ENCODE assay signal across 19 cellular contexts in the genomic region with DNA sequence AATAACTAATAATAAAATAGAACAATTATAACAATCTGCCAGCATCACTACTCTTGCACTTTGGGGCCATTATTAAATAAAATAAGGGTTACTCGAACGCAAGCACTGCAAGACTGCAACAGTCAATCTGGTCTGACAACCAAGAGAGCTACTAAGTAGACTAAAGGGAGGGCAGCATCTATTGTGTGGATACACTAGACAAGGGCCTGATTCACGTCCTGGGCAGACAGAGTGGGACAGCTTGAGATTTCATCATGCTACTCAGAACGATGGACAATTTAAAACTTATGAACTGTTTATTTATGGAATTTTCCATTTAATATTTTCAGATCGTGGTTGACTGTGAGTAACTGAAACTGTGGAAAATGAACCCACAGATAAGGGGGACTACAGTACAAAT. TPM values are rescaled to one million over a fixed set of nuclear protein-coding genes. Genes with fewer than 3 reads are reported as not detected.
A peak's percentile ranks its signal among the peaks of the same experiment; 100 is the strongest.
DNase-seq lines count a peak whose midpoint lies in the region; ATAC-seq and TF ChIP-seq lines count a peak whose summit lies in the region.
"Had no signal": no experiment of that assay in that cellular context is flagged by ENCODE, and none has a peak within 500 bp of the region (broad histone marks: within the 10 kb centered on the region; RNA-seq: fewer than 3 reads in every experiment).

No MANE protein-coding gene starts in this region.

- intact Hi-C loops in heart right ventricle (cut with DNase I) (no loop called here), sciatic nerve (cut with DNase I) (no loop called here)

- in situ Hi-C loops in SK-MEL-5 (cut with HindIII; ENCODE audit: low pct_unique_long_range_greater_than_20kb, low sequenced_read_pairs): no loop called here

- peaks cover 38% of the 10 kb centered on the region for H3K4me1 Mint-ChIP-seq in chondrocyte (ENCODE audit: low read depth)
- peaks cover 7% of the 10 kb centered on the region for H3K4me1 Mint-ChIP-seq in stimulated activated effector memory CD8-positive, alpha-beta T cell treated with anti-CD3 and anti-CD28 coated beads, Interleukin-12 subunit alpha, Interleukin-12 subunit beta, amount 100 ng/mL, for 72 hours

- TF ChIP-seq CTCF in chondrocyte (IDR thresholded peaks at IDR 0.05): no peak
- TF ChIP-seq CTCF in heart right ventricle (IDR thresholded peaks at IDR 0.05): no peak

- ATAC-seq in heart right ventricle (peak in 6 of 8 donors; percentile 30 to 72 (median 48)), sciatic nerve (peak; percentile 70)
- no peak for ATAC-seq in stimulated activated effector memory CD8-positive, alpha-beta T cell treated with anti-CD3 and anti-CD28 coated beads, Interleukin-12 subunit alpha, Interleukin-12 subunit beta, amount 100 ng/mL, for 72 hours
- ATAC-seq: gastrocnemius medialis had no signal

- DNase-seq in SK-MEL-5 (ENCODE audit: low read depth, low spot score) (peak; percentile 7), chondrocyte (ENCODE audit: low spot score) (no peak), heart right ventricle (no peak), sciatic nerve (ENCODE audit: low spot score) (no peak), activated gamma-delta T cell (lab: John Stamatoyannopoulos, UW) (no peak), T-helper 9 cell (no peak)
- no peak for DNase-seq in stimulated activated effector memory CD8-positive, alpha-beta T cell treated with anti-CD3 and anti-CD28 coated beads, Interleukin-12 subunit alpha, Interleukin-12 subunit beta, amount 100 ng/mL, for 72 hours (ENCODE audit: low spot score in 2 of 2)
- DNase-seq: aorta; effector CD4-positive, alpha-beta T cell; EL; gastrocnemius medialis; NCI-H1092 treated with DMSO at 0.1 percent for 48 hours; NCI-H1930; occipital lobe; RPMI8226; stimulated activated CD4-positive, alpha-beta T cell treated with anti-CD3 and anti-CD28 coated beads, Interleukin-4, amount 100 ng/mL, for 4 hours; stimulated activated naive CD4-positive, alpha-beta T cell treated with Interleukin-2 at 50 U/mL for 16 hours had no signal

- WGBS in heart right ventricle, 2 donors: 60 to 63% methylated on average over 5 of the region's 5 CpGs

- H3K4me1 ChIP-seq in heart right ventricle: peaks cover 0 to 38% (median 30%) of the 10 kb centered on the region in 9 donors

- peaks cover 6% of the 10 kb centered on the region for H3K9me3 Mint-ChIP-seq in chondrocyte (ENCODE audit: low read depth)
- no peaks in the 10 kb centered on the region for H3K9me3 Mint-ChIP-seq in stimulated activated effector memory CD8-positive, alpha-beta T cell treated with anti-CD3 and anti-CD28 coated beads, Interleukin-12 subunit alpha, Interleukin-12 subunit beta, amount 100 ng/mL, for 72 hours
- H3K9me3 Mint-ChIP-seq: activated naive CD4-positive, alpha-beta T cell treated with anti-CD3 and anti-CD28 coated beads, Interleukin-2, amount 50 U/mL, for 24 hours had no signal

- no peak overlapping the region for H3K4me3 ChIP-seq in heart right ventricle
- H3K4me3 ChIP-seq: gastrocnemius medialis had no signal

- H3K36me3 ChIP-seq in heart right ventricle: no peaks in the 10 kb centered on the region
- H3K36me3 ChIP-seq: gastrocnemius medialis had no signal

- peaks cover 0 to 3% (median 0%) of the 10 kb centered on the region in 11 donors for H3K9me3 ChIP-seq in heart right ventricle
- H3K9me3 ChIP-seq: gastrocnemius medialis had no signal

- no peaks in the 10 kb centered on the region for H3K27me3 Mint-ChIP-seq in chondrocyte (ENCODE audit: low read depth)
- H3K27me3 Mint-ChIP-seq: activated naive CD4-positive, alpha-beta T cell treated with anti-CD3 and anti-CD28 coated beads, Interleukin-2, amount 50 U/mL, for 24 hours had no signal

- H3K27ac ChIP-seq in heart right ventricle: peak overlapping the region in 3 of 10 donors; percentile 9 to 28 (median 18)

- no peaks in the 10 kb centered on the region for H3K27me3 ChIP-seq in heart right ventricle
- H3K27me3 ChIP-seq: gastrocnemius medialis had no signal

- H3K36me3 Mint-ChIP-seq in chondrocyte (ENCODE audit: low read depth): peaks cover 1% of the 10 kb centered on the region
- no peaks in the 10 kb centered on the region for H3K36me3 Mint-ChIP-seq in stimulated activated effector memory CD8-positive, alpha-beta T cell treated with anti-CD3 and anti-CD28 coated beads, Interleukin-12 subunit alpha, Interleukin-12 subunit beta, amount 100 ng/mL, for 72 hours

- no peak overlapping the region for H3K4me3 Mint-ChIP-seq in chondrocyte (ENCODE audit: unreplicated experiment)
- no peak overlapping the region for H3K4me3 Mint-ChIP-seq in stimulated activated effector memory CD8-positive, alpha-beta T cell treated with anti-CD3 and anti-CD28 coated beads, Interleukin-12 subunit alpha, Interleukin-12 subunit beta, amount 100 ng/mL, for 72 hours
- H3K4me3 Mint-ChIP-seq: activated naive CD4-positive, alpha-beta T cell treated with anti-CD3 and anti-CD28 coated beads, Interleukin-2, amount 50 U/mL, for 24 hours; activated T-helper 1 cell treated with anti-CD3 and anti-CD28 coated beads, Interleukin-12 subunit alpha, Interleukin-12 subunit beta, Interleukin-2, Interleukin-4 antibody, amounts not matched to agents 30 ng/mL and 10 ng/mL and 1 ng/mL, durations not matched to agents 14 hours and 24 hours and 36 hours had no signal

- H3K27ac Mint-ChIP-seq in chondrocyte (ENCODE audit: unreplicated experiment): peak overlapping the region; percentile 61
- H3K27ac Mint-ChIP-seq in stimulated activated effector memory CD8-positive, alpha-beta T cell treated with anti-CD3 and anti-CD28 coated beads, Interleukin-12 subunit alpha, Interleukin-12 subunit beta, amount 100 ng/mL, for 72 hours: no peak overlapping the region
- H3K27ac Mint-ChIP-seq: activated naive CD4-positive, alpha-beta T cell treated with anti-CD3 and anti-CD28 coated beads, Interleukin-2, amount 50 U/mL, for 24 hours; activated T-helper 1 cell treated with anti-CD3 and anti-CD28 coated beads, Interleukin-12 subunit alpha, Interleukin-12 subunit beta, Interleukin-2, Interleukin-4 antibody, amounts not matched to agents 30 ng/mL and 10 ng/mL and 1 ng/mL, durations not matched to agents 14 hours and 24 hours and 36 hours had no signal

RNA-seq across cellular contexts. Expression of gene TNIK, which starts 39.5 kb away (rescaled TPM):
- 10.4 and 12.2 TPM in 2 replicates for total RNA-seq in SK-MEL-5 (2014; rRNA removed; shearing (Covaris generic))
- 14.8 and 15.6 TPM in 2 replicates for polyA plus RNA-seq in SK-MEL-5 (2015; cell fraction: cytosol; rRNA removed)
- polyA plus RNA-seq in SK-MEL-5 (2015; cell fraction: nucleus; rRNA removed): 9.7 and 32.4 TPM in 2 replicates
- total RNA-seq in chondrocyte (16.9 to 18.7 TPM (median 17.5 TPM) in 3 replicates), heart right ventricle (10 to 100 TPM; 20.5 to 51.9 (median 38.8) TPM), sciatic nerve (9.5 TPM)
- 10 to 100 TPM in 1 of 2 donors, 1 to 10 TPM in 1; 9.3 to 10.0 TPM for polyA plus RNA-seq in heart right ventricle
